1 cellular context compared by ENCODE assay signal in the genomic region with DNA sequence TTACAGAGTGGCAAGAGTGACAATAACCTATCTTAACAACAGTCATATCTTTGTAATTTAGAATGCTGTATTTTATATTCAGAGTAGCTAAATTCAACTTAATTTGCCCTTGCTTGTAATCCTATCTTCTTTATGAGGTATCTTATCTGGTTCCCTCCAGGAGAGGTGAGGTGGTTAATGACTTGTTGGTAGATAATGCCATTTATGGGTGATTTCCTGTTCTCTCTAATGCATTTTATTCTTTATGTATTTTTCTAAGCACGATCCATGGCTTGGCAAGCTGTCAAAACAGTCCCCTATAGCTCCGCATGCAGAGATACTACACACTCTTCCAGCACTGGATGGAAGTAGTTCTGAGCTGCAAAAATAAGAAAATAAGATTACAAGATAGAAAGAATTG.
A peak's percentile ranks its signal among the peaks of the same experiment; 100 is the strongest.
TF ChIP-seq lines count a peak whose summit lies in the region.

No MANE protein-coding gene starts in this region.

TF ChIP-seq in HEK293, 187 proteins besides CTCF, POLR2A, EP300 and RAD21 (continued from another document and continues in another):
- TF ChIP-seq ZNF623 (tag by site-specific recombination; IDR thresholded peaks at IDR 0.05) = no peak
- no peak for TF ChIP-seq ZBTB21 (tag by site-specific recombination; IDR thresholded peaks at IDR 0.05)
- TF ChIP-seq, protein P1, sequence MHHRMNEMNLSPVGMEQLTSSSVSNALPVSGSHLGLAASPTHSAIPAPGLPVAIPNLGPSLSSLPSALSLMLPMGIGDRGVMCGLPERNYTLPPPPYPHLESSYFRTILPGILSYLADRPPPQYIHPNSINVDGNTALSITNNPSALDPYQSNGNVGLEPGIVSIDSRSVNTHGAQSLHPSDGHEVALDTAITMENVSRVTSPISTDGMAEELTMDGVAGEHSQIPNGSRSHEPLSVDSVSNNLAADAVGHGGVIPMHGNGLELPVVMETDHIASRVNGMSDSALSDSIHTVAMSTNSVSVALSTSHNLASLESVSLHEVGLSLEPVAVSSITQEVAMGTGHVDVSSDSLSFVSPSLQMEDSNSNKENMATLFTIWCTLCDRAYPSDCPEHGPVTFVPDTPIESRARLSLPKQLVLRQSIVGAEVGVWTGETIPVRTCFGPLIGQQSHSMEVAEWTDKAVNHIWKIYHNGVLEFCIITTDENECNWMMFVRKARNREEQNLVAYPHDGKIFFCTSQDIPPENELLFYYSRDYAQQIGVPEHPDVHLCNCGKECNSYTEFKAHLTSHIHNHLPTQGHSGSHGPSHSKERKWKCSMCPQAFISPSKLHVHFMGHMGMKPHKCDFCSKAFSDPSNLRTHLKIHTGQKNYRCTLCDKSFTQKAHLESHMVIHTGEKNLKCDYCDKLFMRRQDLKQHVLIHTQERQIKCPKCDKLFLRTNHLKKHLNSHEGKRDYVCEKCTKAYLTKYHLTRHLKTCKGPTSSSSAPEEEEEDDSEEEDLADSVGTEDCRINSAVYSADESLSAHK (tag by site-specific recombination; IDR thresholded peaks at IDR 0.05) = peak; percentile 95
- TF ChIP-seq, protein P2, sequence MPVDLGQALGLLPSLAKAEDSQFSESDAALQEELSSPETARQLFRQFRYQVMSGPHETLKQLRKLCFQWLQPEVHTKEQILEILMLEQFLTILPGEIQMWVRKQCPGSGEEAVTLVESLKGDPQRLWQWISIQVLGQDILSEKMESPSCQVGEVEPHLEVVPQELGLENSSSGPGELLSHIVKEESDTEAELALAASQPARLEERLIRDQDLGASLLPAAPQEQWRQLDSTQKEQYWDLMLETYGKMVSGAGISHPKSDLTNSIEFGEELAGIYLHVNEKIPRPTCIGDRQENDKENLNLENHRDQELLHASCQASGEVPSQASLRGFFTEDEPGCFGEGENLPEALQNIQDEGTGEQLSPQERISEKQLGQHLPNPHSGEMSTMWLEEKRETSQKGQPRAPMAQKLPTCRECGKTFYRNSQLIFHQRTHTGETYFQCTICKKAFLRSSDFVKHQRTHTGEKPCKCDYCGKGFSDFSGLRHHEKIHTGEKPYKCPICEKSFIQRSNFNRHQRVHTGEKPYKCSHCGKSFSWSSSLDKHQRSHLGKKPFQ (tag by site-specific recombination; IDR thresholded peaks at IDR 0.05) = peak; percentile 86
- no peak for TF ChIP-seq ZNF138 (tag by site-specific recombination; IDR thresholded peaks at IDR 0.05; ENCODE audit: borderline replicate concordance)
- TF ChIP-seq ZNF391 (tag by site-specific recombination; IDR thresholded peaks at IDR 0.05; ENCODE audit: borderline replicate concordance, low read depth) = no peak
- TF ChIP-seq SCRT1 (tag by site-specific recombination; IDR thresholded peaks at IDR 0.05; ENCODE audit: borderline replicate concordance) = peak; percentile 89
- no peak for TF ChIP-seq ZNF274 (IDR thresholded peaks at IDR 0.05; ENCODE audit: low read length)
- no peak for TF ChIP-seq ZNF274 (tag by site-specific recombination; IDR thresholded peaks at IDR 0.05; ENCODE audit: borderline replicate concordance)
- TF ChIP-seq, protein P3, sequence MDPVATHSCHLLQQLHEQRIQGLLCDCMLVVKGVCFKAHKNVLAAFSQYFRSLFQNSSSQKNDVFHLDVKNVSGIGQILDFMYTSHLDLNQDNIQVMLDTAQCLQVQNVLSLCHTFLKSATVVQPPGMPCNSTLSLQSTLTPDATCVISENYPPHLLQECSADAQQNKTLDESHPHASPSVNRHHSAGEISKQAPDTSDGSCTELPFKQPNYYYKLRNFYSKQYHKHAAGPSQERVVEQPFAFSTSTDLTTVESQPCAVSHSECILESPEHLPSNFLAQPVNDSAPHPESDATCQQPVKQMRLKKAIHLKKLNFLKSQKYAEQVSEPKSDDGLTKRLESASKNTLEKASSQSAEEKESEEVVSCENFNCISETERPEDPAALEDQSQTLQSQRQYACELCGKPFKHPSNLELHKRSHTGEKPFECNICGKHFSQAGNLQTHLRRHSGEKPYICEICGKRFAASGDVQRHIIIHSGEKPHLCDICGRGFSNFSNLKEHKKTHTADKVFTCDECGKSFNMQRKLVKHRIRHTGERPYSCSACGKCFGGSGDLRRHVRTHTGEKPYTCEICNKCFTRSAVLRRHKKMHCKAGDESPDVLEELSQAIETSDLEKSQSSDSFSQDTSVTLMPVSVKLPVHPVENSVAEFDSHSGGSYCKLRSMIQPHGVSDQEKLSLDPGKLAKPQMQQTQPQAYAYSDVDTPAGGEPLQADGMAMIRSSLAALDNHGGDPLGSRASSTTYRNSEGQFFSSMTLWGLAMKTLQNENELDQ (tag by site-specific recombination; IDR thresholded peaks at IDR 0.05; ENCODE audit: low read depth) = no peak
- TF ChIP-seq, protein P4, sequence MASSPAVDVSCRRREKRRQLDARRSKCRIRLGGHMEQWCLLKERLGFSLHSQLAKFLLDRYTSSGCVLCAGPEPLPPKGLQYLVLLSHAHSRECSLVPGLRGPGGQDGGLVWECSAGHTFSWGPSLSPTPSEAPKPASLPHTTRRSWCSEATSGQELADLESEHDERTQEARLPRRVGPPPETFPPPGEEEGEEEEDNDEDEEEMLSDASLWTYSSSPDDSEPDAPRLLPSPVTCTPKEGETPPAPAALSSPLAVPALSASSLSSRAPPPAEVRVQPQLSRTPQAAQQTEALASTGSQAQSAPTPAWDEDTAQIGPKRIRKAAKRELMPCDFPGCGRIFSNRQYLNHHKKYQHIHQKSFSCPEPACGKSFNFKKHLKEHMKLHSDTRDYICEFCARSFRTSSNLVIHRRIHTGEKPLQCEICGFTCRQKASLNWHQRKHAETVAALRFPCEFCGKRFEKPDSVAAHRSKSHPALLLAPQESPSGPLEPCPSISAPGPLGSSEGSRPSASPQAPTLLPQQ (tag by site-specific recombination; IDR thresholded peaks at IDR 0.05) = peak; percentile 51; the same call in 1 of the 2 replicates
- peak; percentile 12; the same call in 1 of the 2 replicates for TF ChIP-seq ZNF426 (tag by site-specific recombination; IDR thresholded peaks at IDR 0.05)
- TF ChIP-seq, protein P5, sequence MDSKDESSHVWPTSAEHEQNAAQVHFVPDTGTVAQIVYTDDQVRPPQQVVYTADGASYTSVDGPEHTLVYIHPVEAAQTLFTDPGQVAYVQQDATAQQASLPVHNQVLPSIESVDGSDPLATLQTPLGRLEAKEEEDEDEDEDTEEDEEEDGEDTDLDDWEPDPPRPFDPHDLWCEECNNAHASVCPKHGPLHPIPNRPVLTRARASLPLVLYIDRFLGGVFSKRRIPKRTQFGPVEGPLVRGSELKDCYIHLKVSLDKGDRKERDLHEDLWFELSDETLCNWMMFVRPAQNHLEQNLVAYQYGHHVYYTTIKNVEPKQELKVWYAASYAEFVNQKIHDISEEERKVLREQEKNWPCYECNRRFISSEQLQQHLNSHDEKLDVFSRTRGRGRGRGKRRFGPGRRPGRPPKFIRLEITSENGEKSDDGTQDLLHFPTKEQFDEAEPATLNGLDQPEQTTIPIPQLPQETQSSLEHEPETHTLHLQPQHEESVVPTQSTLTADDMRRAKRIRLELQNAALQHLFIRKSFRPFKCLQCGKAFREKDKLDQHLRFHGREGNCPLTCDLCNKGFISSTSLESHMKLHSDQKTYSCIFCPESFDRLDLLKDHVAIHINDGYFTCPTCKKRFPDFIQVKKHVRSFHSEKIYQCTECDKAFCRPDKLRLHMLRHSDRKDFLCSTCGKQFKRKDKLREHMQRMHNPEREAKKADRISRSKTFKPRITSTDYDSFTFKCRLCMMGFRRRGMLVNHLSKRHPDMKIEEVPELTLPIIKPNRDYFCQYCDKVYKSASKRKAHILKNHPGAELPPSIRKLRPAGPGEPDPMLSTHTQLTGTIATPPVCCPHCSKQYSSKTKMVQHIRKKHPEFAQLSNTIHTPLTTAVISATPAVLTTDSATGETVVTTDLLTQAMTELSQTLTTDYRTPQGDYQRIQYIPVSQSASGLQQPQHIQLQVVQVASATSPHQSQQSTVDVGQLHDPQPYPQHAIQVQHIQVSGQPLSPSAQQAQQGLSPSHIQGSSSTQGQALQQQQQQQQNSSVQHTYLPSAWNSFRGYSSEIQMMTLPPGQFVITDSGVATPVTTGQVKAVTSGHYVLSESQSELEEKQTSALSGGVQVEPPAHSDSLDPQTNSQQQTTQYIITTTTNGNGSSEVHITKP (tag by site-specific recombination; IDR thresholded peaks at IDR 0.05) = peak; percentile 37
- no peak for TF ChIP-seq ZNF768 (tag by site-specific recombination; IDR thresholded peaks at IDR 0.05)
- TF ChIP-seq ZNF670 (tag by site-specific recombination; IDR thresholded peaks at IDR 0.05; ENCODE audit: low read depth) = no peak
- no peak for TF ChIP-seq ATF2 (tag by site-specific recombination; IDR thresholded peaks at IDR 0.05; ENCODE audit: low read depth)
- no peak for TF ChIP-seq ZNF211 (tag by site-specific recombination; IDR thresholded peaks at IDR 0.05; ENCODE audit: low read depth)
- no peak for TF ChIP-seq ZNF175 (tag by site-specific recombination; IDR thresholded peaks at IDR 0.05)
- peak; percentile 96 for TF ChIP-seq GLIS1 (tag by site-specific recombination; IDR thresholded peaks at IDR 0.05)
- peak; percentile 63; the same call in 1 of the 2 replicates for TF ChIP-seq ZBTB17 (tag by site-specific recombination; IDR thresholded peaks at IDR 0.05)
- TF ChIP-seq GLI4 (tag by site-specific recombination; IDR thresholded peaks at IDR 0.05) = no peak
- no peak for TF ChIP-seq ZNF266 (tag by site-specific recombination; IDR thresholded peaks at IDR 0.05; ENCODE audit: low read depth)
- no peak for TF ChIP-seq REPIN1 (tag by site-specific recombination; IDR thresholded peaks at IDR 0.05; ENCODE audit: low read depth)
- no peak for TF ChIP-seq ZNF404 (tag by site-specific recombination; IDR thresholded peaks at IDR 0.05)
- TF ChIP-seq, protein P6, sequence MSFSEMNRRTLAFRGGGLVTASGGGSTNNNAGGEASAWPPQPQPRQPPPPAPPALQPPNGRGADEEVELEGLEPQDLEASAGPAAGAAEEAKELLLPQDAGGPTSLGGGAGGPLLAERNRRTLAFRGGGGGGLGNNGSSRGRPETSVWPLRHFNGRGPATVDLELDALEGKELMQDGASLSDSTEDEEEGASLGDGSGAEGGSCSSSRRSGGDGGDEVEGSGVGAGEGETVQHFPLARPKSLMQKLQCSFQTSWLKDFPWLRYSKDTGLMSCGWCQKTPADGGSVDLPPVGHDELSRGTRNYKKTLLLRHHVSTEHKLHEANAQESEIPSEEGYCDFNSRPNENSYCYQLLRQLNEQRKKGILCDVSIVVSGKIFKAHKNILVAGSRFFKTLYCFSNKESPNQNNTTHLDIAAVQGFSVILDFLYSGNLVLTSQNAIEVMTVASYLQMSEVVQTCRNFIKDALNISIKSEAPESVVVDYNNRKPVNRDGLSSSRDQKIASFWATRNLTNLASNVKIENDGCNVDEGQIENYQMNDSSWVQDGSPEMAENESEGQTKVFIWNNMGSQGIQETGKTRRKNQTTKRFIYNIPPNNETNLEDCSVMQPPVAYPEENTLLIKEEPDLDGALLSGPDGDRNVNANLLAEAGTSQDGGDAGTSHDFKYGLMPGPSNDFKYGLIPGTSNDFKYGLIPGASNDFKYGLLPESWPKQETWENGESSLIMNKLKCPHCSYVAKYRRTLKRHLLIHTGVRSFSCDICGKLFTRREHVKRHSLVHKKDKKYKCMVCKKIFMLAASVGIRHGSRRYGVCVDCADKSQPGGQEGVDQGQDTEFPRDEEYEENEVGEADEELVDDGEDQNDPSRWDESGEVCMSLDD (tag by site-specific recombination; IDR thresholded peaks at IDR 0.05) = no peak
- TF ChIP-seq ZNF843 (tag by site-specific recombination; IDR thresholded peaks at IDR 0.05) = peak; percentile 100
- no peak for TF ChIP-seq EGR2 (tag by site-specific recombination; IDR thresholded peaks at IDR 0.05; ENCODE audit: low read depth)
- TF ChIP-seq ZNF561 (tag by site-specific recombination; IDR thresholded peaks at IDR 0.05; ENCODE audit: borderline replicate concordance) = peak; percentile 70
- no peak for TF ChIP-seq ZNF658 (tag by site-specific recombination; IDR thresholded peaks at IDR 0.05)
- TF ChIP-seq ZNF23 (tag by site-specific recombination; IDR thresholded peaks at IDR 0.05; ENCODE audit: borderline replicate concordance) = no peak
- TF ChIP-seq WT1 (tag by site-specific recombination; IDR thresholded peaks at IDR 0.05) = no peak
- TF ChIP-seq, protein P7, sequence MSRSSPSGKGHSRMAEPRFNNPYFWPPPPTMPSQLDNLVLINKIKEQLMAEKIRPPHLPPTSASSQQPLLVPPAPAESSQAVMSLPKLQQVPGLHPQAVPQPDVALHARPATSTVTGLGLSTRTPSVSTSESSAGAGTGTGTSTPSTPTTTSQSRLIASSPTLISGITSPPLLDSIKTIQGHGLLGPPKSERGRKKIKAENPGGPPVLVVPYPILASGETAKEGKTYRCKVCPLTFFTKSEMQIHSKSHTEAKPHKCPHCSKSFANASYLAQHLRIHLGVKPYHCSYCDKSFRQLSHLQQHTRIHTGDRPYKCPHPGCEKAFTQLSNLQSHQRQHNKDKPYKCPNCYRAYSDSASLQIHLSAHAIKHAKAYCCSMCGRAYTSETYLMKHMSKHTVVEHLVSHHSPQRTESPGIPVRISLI (tag by site-specific recombination; IDR thresholded peaks at IDR 0.05) = no peak
- TF ChIP-seq ZNF24 (tag by site-specific recombination; IDR thresholded peaks at IDR 0.05) = peak; percentile 78; the same call in 1 of the 2 replicates
- 0 out of 2 replicates have a peak, but pooled peaks have one; percentile 30 for TF ChIP-seq HIC1 (tag by site-specific recombination; IDR thresholded peaks at IDR 0.05)
- TF ChIP-seq ZNF544 (tag by site-specific recombination; IDR thresholded peaks at IDR 0.05) = no peak
- no peak for TF ChIP-seq MYNN (tag by site-specific recombination; IDR thresholded peaks at IDR 0.05; ENCODE audit: borderline replicate concordance)
- TF ChIP-seq KLF10 (tag by site-specific recombination; IDR thresholded peaks at IDR 0.05) = peak; percentile 53; the same call in 1 of the 2 replicates
- TF ChIP-seq SP7 (tag by site-specific recombination; IDR thresholded peaks at IDR 0.05) = peak; percentile 66
- TF ChIP-seq ZNF302 (tag by site-specific recombination; IDR thresholded peaks at IDR 0.05; ENCODE audit: low read depth) = no peak
- TF ChIP-seq ZNF202 (tag by site-specific recombination; IDR thresholded peaks at IDR 0.05; ENCODE audit: borderline replicate concordance) = no peak
